ENCODE assay signal across 26 cellular contexts in genomic region chr6:36855750-36856149, GRCh38. TPM values are rescaled to one million over a fixed set of nuclear protein-coding genes. Genes with fewer than 3 reads are reported as not detected.
"Had no signal": no experiment of that assay in that cellular context is flagged by ENCODE, and none has a peak within 500 bp of the region (broad histone marks: within the 10 kb centered on the region; RNA-seq: fewer than 3 reads in every experiment).

No MANE protein-coding gene starts in this region.

- ATAC-seq: activated CD8-positive, alpha-beta T cell treated with anti-CD3 and anti-CD28 coated beads for 36 hours; activated naive CD8-positive, alpha-beta T cell treated with anti-CD3 and anti-CD28 coated beads, Interleukin-2, amount 50 U/mL, for 24 hours; activated T-cell treated with anti-CD3 and anti-CD28 coated beads, Interleukin-2, amount 50 U/mL, for 4 hours; activated T-helper 17 cell treated with anti-CD3 and anti-CD28 coated beads, Interleukin-2, amount 50 U/mL, for 72 hours; esophagus mucosa; stimulated activated naive B cell treated with anti-CD40 and anti-IgM and Interleukin-4, amounts not matched to agents 10 μg/mL and 1 μg/mL and 100 μg/mL, for 72 hours had no signal

- H3K9me3 ChIP-seq: sigmoid colon had no signal

- H3K4me3 Mint-ChIP-seq: activated B cell treated with CpG ODN at 0.5 μM for 24 hours; activated CD8-positive, alpha-beta T cell treated with anti-CD3 and anti-CD28 coated beads for 36 hours; activated naive CD8-positive, alpha-beta T cell treated with anti-CD3 and anti-CD28 coated beads, Interleukin-2, amount 50 U/mL, for 24 hours; activated T-cell treated with anti-CD3 and anti-CD28 coated beads, Interleukin-2, amount 50 U/mL, for 4 hours; activated T-helper 17 cell treated with anti-CD3 and anti-CD28 coated beads, Interleukin-2, amount 50 U/mL, for 72 hours; nephron; stimulated activated naive B cell treated with anti-CD40 and anti-IgM and Interleukin-4, amounts not matched to agents 10 μg/mL and 1 μg/mL and 100 μg/mL, for 72 hours; T-helper 2 cell treated with Interferon-gamma antibody and Interleukin-4, amounts not matched to agents 5 μg/mL and 100 μg/mL, for 36 hours had no signal

- H3K27ac Mint-ChIP-seq: activated B cell treated with CpG ODN at 0.5 μM for 24 hours; activated CD8-positive, alpha-beta T cell treated with anti-CD3 and anti-CD28 coated beads for 36 hours; activated naive CD8-positive, alpha-beta T cell treated with anti-CD3 and anti-CD28 coated beads, Interleukin-2, amount 50 U/mL, for 24 hours; activated T-helper 17 cell treated with anti-CD3 and anti-CD28 coated beads, Interleukin-2, amount 50 U/mL, for 72 hours; stimulated activated naive B cell treated with anti-CD40 and anti-IgM and Interleukin-4, amounts not matched to agents 10 μg/mL and 1 μg/mL and 100 μg/mL, for 72 hours; T-helper 2 cell treated with Interferon-gamma antibody and Interleukin-4, amounts not matched to agents 5 μg/mL and 100 μg/mL, for 36 hours had no signal

- H3K9me3 Mint-ChIP-seq: activated B cell treated with CpG ODN at 0.5 μM for 24 hours; activated naive CD8-positive, alpha-beta T cell treated with anti-CD3 and anti-CD28 coated beads, Interleukin-2, amount 50 U/mL, for 24 hours; activated T-helper 17 cell treated with anti-CD3 and anti-CD28 coated beads, Interleukin-2, amount 50 U/mL, for 72 hours; nephron; stimulated activated naive B cell treated with anti-CD40 and anti-IgM and Interleukin-4, amounts not matched to agents 10 μg/mL and 1 μg/mL and 100 μg/mL, for 72 hours; T-helper 2 cell treated with Interferon-gamma antibody and Interleukin-4, amounts not matched to agents 5 μg/mL and 100 μg/mL, for 36 hours had no signal

- DNase-seq: activated B cell treated with CpG ODN at 0.5 μM for 24 hours; activated CD4-positive, alpha-beta T cell treated with anti-CD3 and anti-CD28 coated beads, Interleukin-2, amount 50 U/mL, for 1 hour; activated CD8-positive, alpha-beta T cell treated with anti-CD3 and anti-CD28 coated beads for 36 hours; activated gamma-delta T cell treated with Interleukin-2 at 50 U/mL for 16 hours; activated naive CD4-positive, alpha-beta T cell treated with anti-CD3 and anti-CD28 coated beads, Interleukin-2, amount 50 U/mL, for 16 hours; activated naive CD8-positive, alpha-beta T cell treated with anti-CD3 and anti-CD28 coated beads, Interleukin-2, amount 50 U/mL, for 24 hours; activated T-cell treated with anti-CD3 and anti-CD28 coated beads, Interleukin-2, amount 50 U/mL, for 4 hours; amygdala; dorsolateral prefrontal cortex; effector memory CD4-positive, alpha-beta T cell; foreskin fibroblast; mammary epithelial cell; posterior cingulate gyrus; sigmoid colon; stimulated activated CD4-positive, alpha-beta T cell treated with anti-CD3 and anti-CD28 coated beads, Interleukin-15, amount 100 ng/mL, for 24 hours; stimulated activated CD4-positive, alpha-beta T cell treated with anti-CD3 and anti-CD28 coated beads, Interleukin-2, amount 100 ng/mL, for 24 hours; stimulated activated naive B cell treated with anti-CD40 and anti-IgM and Interleukin-4, amounts not matched to agents 10 μg/mL and 1 μg/mL and 100 μg/mL, for 72 hours; stomach; T-helper 1 cell had no signal

- H3K27me3 ChIP-seq: dorsolateral prefrontal cortex, sigmoid colon, stomach, tibial nerve had no signal

- H3K4me1 Mint-ChIP-seq: activated B cell treated with CpG ODN at 0.5 μM for 24 hours; activated naive CD8-positive, alpha-beta T cell treated with anti-CD3 and anti-CD28 coated beads, Interleukin-2, amount 50 U/mL, for 24 hours had no signal

- H3K4me3 ChIP-seq: dorsolateral prefrontal cortex, sigmoid colon, stomach, tibial nerve had no signal

- H3K27ac ChIP-seq: tibial nerve had no signal

- H3K27me3 Mint-ChIP-seq: activated CD8-positive, alpha-beta T cell treated with anti-CD3 and anti-CD28 coated beads for 36 hours; activated naive CD8-positive, alpha-beta T cell treated with anti-CD3 and anti-CD28 coated beads, Interleukin-2, amount 50 U/mL, for 24 hours; activated T-helper 17 cell treated with anti-CD3 and anti-CD28 coated beads, Interleukin-2, amount 50 U/mL, for 72 hours; stimulated activated naive B cell treated with anti-CD40 and anti-IgM and Interleukin-4, amounts not matched to agents 10 μg/mL and 1 μg/mL and 100 μg/mL, for 72 hours had no signal

RNA-seq across cellular contexts. Expression of gene CPNE5, which starts 16.5 kb away (rescaled TPM):
- total RNA-seq: bronchial epithelial cell, osteoblast had no signal
